8 cellular contexts compared by ENCODE assay signal in genomic region chr11:19903620-19904069, GRCh38.
DNase-seq lines count a peak whose midpoint lies in the region; ATAC-seq and TF ChIP-seq lines count a peak whose summit lies in the region.

No MANE protein-coding gene starts in this region.

- peak; percentile 75 for TF ChIP-seq CTCF in DND-41 (IDR thresholded peaks at IDR 0.05; ENCODE audit: borderline replicate concordance, extremely low read depth, low read length, poor library complexity, severe bottlenecking)
- peak; percentile 21 to 79 (median 70) for TF ChIP-seq CTCF in esophagus squamous epithelium (IDR thresholded peaks at IDR 0.05)
- peak; percentile 87 for TF ChIP-seq CTCF in neural cell (IDR thresholded peaks at IDR 0.05; ENCODE audit: poor library complexity, severe bottlenecking)
- TF ChIP-seq CTCF in tibial artery (IDR thresholded peaks at IDR 0.05): peak; percentile 74 to 82

- H3F3A ChIP-seq in neural cell (ENCODE audit: insufficient read depth, low read length, poor library complexity, severe bottlenecking): no peaks in the 10 kb centered on the region

- H3K4me1 ChIP-seq in DND-41 (ENCODE audit: insufficient read depth, low read length): no peaks in the 10 kb centered on the region
- no peaks in the 10 kb centered on the region for H3K4me1 ChIP-seq in esophagus squamous epithelium
- peaks cover 0 to 69% (median 23%) of the 10 kb centered on the region in 4 donors for H3K4me1 ChIP-seq in tibial artery

- ATAC-seq in DND-41 (ENCODE audit: insufficient read depth, low read depth) (peak; percentile 70; the same call in 2 of the 3 replicates), HG03095 (IDR thresholded peaks at IDR 0.05; ENCODE audit: unreplicated experiment) (peak; percentile 51), HG03280 (IDR thresholded peaks at IDR 0.05; ENCODE audit: unreplicated experiment) (no peak)

- H3K36me3 ChIP-seq in DND-41 (ENCODE audit: insufficient read depth, low read length) (no peaks in the 10 kb centered on the region), esophagus squamous epithelium (peaks cover 0 to 5% (median 0%) of the 10 kb centered on the region in 3 donors), neural cell (ENCODE audit: insufficient read depth, low read length) (no peaks in the 10 kb centered on the region), tibial artery (peaks cover 0 to 11% (median 9%) of the 10 kb centered on the region in 3 donors)

- H2AFZ ChIP-seq in DND-41 (ENCODE audit: low read depth, low read length) (no peak overlapping the region), neural cell (ENCODE audit: low read depth, low read length) (no peak overlapping the region)

- 6 to 25% methylated on average over 1 of the region's 1 CpG for WGBS in esophagus squamous epithelium, 2 donors

- H3K27me3 ChIP-seq in DND-41 (ENCODE audit: insufficient read depth, low read length, poor library complexity): no peaks in the 10 kb centered on the region
- H3K27me3 ChIP-seq in esophagus squamous epithelium: no peaks in the 10 kb centered on the region
- no peaks in the 10 kb centered on the region for H3K27me3 ChIP-seq in neural cell (ENCODE audit: insufficient read depth, low read depth, low read length)
- no peaks in the 10 kb centered on the region for H3K27me3 ChIP-seq in tibial artery

- H3K27ac ChIP-seq in DND-41 (ENCODE audit: low read length): no peak overlapping the region
- H3K27ac ChIP-seq in esophagus squamous epithelium: no peak overlapping the region
- no peak overlapping the region for H3K27ac ChIP-seq in neural cell (ENCODE audit: low read length)
- H3K27ac ChIP-seq in tibial artery: peak overlapping the region; percentile 2 to 49

- intact Hi-C loops in esophagus squamous epithelium (cut with DNase I): loop anchor here (5.0 to 10.0 kb wide), 3 partner anchors 89 to 341 kb away; no protein-coding TSS in a partner anchor
- intact Hi-C loops in tibial artery (cut with DNase I; ENCODE audit: low total_unique reads): loop anchor here (10.0 kb wide), 1 partner anchor 159 kb away; no protein-coding TSS in a partner anchor

- H4K20me1 ChIP-seq in DND-41 (ENCODE audit: insufficient read depth, low read length) (peaks cover 3% of the 10 kb centered on the region; the same call in 1 of the 2 replicates), neural cell (ENCODE audit: insufficient read depth) (no peaks in the 10 kb centered on the region)

- H3K9me2 ChIP-seq in neural cell (ENCODE audit: insufficient read depth, low read length): no peaks in the 10 kb centered on the region

- H3K79me2 ChIP-seq in DND-41 (ENCODE audit: insufficient read depth, low read length) (no peaks in the 10 kb centered on the region), neural cell (replicated peaks; ENCODE audit: insufficient read depth, low read length) (no peaks in the 10 kb centered on the region)

- H3K9ac ChIP-seq in DND-41 (ENCODE audit: low read depth, low read length): no peak overlapping the region
- no peak overlapping the region for H3K9ac ChIP-seq in neural cell (ENCODE audit: low read length)

- H3K9me3 ChIP-seq in DND-41 (ENCODE audit: insufficient read depth, low read length, severe bottlenecking): no peaks in the 10 kb centered on the region
- H3K9me3 ChIP-seq in esophagus squamous epithelium: no peaks in the 10 kb centered on the region
- H3K9me3 ChIP-seq in neural cell (ENCODE audit: low read length): no peaks in the 10 kb centered on the region
- no peaks in the 10 kb centered on the region for H3K9me3 ChIP-seq in tibial artery

- no peak for TF ChIP-seq POLR2A in esophagus squamous epithelium (IDR thresholded peaks at IDR 0.05)

- no peak for TF ChIP-seq EP300 in neural cell (conservative IDR thresholded peaks at IDR 0.05; ENCODE audit: poor library complexity, severe bottlenecking)

- no peak overlapping the region for H3K4me3 ChIP-seq in DND-41 (ENCODE audit: low read depth in 1 of 2, low read length in 2 of 2)
- no peak overlapping the region for H3K4me3 ChIP-seq in esophagus squamous epithelium
- no peak overlapping the region for H3K4me3 ChIP-seq in neural cell (ENCODE audit: low read length)
- no peak overlapping the region for H3K4me3 ChIP-seq in tibial artery

- DNase-seq in DND-41: peak; percentile 62
- peak; percentile 43 for DNase-seq in NCI-H524 treated with DMSO at 0.1 percent for 48 hours (lab: John Stamatoyannopoulos, UW)
- peak in 2 of 3 experiments; percentile 7 to 11 for DNase-seq in activated CD8-positive, alpha-beta memory T cell treated with anti-CD3 and anti-CD28 coated beads for 48 hours (ENCODE audit: low read depth in 2 of 3, low spot score in 2 of 3)
- DNase-seq in esophagus squamous epithelium (lab: John Stamatoyannopoulos, UW): no peak
- DNase-seq in tibial artery: peak; percentile 80 to 82

- H3K4me2 ChIP-seq in DND-41 (ENCODE audit: insufficient read depth, low read length): no peak overlapping the region
- no peak overlapping the region for H3K4me2 ChIP-seq in neural cell (ENCODE audit: low read length)

- TF ChIP-seq RAD21 in neural cell (conservative IDR thresholded peaks at IDR 0.05): peak; percentile 89

TF ChIP-seq in neural cell, 6 proteins besides CTCF, POLR2A, EP300 and RAD21:
- TF ChIP-seq SMC3 (conservative IDR thresholded peaks at IDR 0.05; ENCODE audit: poor library complexity): peak; percentile 86
- TF ChIP-seq EZH2 (IDR thresholded peaks at IDR 0.05; ENCODE audit: borderline replicate concordance, insufficient read depth, low read length, poor library complexity, severe bottlenecking): no peak

Comparison
In these comparisons a context has a peak if more than half of its experiments do, and no peak if none do; other contexts are left out.
1. H3K27ac ChIP-seq: peak in tibial artery (2 of 2); none in DND-41 (single experiment), esophagus squamous epithelium (0 of 4) and neural cell (single experiment).
2. Peak in every context shown above with its lines, with median percentiles within 50 percentile points of each other: CTCF ChIP-seq.